31 cellular contexts compared by ENCODE assay signal in genomic region chr10:37015498-37015897, GRCh38.
"Had no signal": no experiment of that assay in that cellular context is flagged by ENCODE, and none has a peak within 500 bp of the region (broad histone marks: within the 10 kb centered on the region; RNA-seq: fewer than 3 reads in every experiment).

No MANE protein-coding gene starts in this region.

- H3K27me3 ChIP-seq: MG63, SJCRH30 had no signal

- H3K9me3 ChIP-seq: MG63, SJCRH30, SK-N-SH had no signal

- DNase-seq: KG1, MG63, NCI-H1048, NCI-H1092 treated with DMSO at 0.1 percent for 48 hours, NCI-H1105 treated with DMSO at 0.1 percent for 48 hours, NCI-H1417, NCI-H1436, NCI-H146, NCI-H1694, NCI-H187, NCI-H1930, NCI-H2029 treated with DMSO at 0.1 percent for 48 hours, NCI-H2081 treated with DMSO at 0.1 percent for 48 hours, NCI-H2107, NCI-H2171, NCI-H226, NCI-H446 treated with DMSO at 0.1 percent for 48 hours, NCI-H510A, NCI-H524, NCI-H526, NCI-H69, NCI-H748 treated with DMSO at 0.1 percent for 48 hours, NCI-H82, PC-9, SHP77, SIG-M5, SJCRH30, SK-N-SH had no signal

- H3K27ac ChIP-seq: PC-9, RWPE1, SJCRH30 had no signal

- FAIRE-seq: K562, RCC 7860 had no signal

- H3K4me1 ChIP-seq: SJCRH30 had no signal

- H3K36me3 ChIP-seq: MG63, SJCRH30 had no signal

- H3K4me3 ChIP-seq: K562, MG63, PC-9, SJCRH30 had no signal
